Comparison of ENCODE assay signal across 8 cellular contexts in genomic region chr2:7007846-7008741, GRCh38.
DNase-seq lines count a peak whose midpoint lies in the region; ATAC-seq and TF ChIP-seq lines count a peak whose summit lies in the region.

No MANE protein-coding gene starts in this region.

- H2AFZ ChIP-seq in GM23248, result no peak overlapping the region

- no peaks in the 10 kb centered on the region for H3K27me3 ChIP-seq in GM23248 (replicated peaks; ENCODE audit: insufficient read depth)

- H3K4me3 ChIP-seq in AG10803 (ENCODE audit: low read length) (no peak overlapping the region), GM23248 (no peak overlapping the region)

- H3K9me2 ChIP-seq in GM23248 (ENCODE audit: insufficient read depth), result no peaks in the 10 kb centered on the region

- ATAC-seq in SK-N-SH treated with all-trans-retinoic acid at 6 μM for 48 hours, result peak; percentile 71

- no peak overlapping the region for H3K4me2 ChIP-seq in GM23248 (ENCODE audit: unreplicated experiment)

- no peaks in the 10 kb centered on the region for H3K79me2 ChIP-seq in GM23248 (ENCODE audit: insufficient read depth)

- H3F3A ChIP-seq in GM23248 (ENCODE audit: insufficient read depth), result peaks cover 31% of the 10 kb centered on the region

- H3K4me1 ChIP-seq in GM23248 (ENCODE audit: insufficient read depth), result peaks cover 33% of the 10 kb centered on the region

- peak; percentile 29 for TF ChIP-seq CTCF in AG10803 (conservative IDR thresholded peaks at IDR 0.05; ENCODE audit: low read length)

- H4K20me1 ChIP-seq in GM23248 (ENCODE audit: insufficient read depth), result no peaks in the 10 kb centered on the region

- peak; percentile 45 for DNase-seq in AG10803 (ENCODE audit: low read depth)
- DNase-seq in GM23248, result peak; percentile 15
- peak; percentile 75 for DNase-seq in fibroblast of peridontal ligament (ENCODE audit: extremely low read depth)
- DNase-seq in non-pigmented ciliary epithelial cell (ENCODE audit: low read depth), result peak; percentile 67
- DNase-seq in HPDE6-E6E7 (ENCODE audit: extremely low spot score), result no peak
- no peak for DNase-seq in NCI-H524 treated with DMSO at 0.1 percent for 48 hours (lab: John Stamatoyannopoulos, UW)
- no peak for DNase-seq in amniotic stem cell (lab: John Stamatoyannopoulos, UW)

- in situ Hi-C loops in GM23248 (cut with MboI), result no loop called here

- H3K27ac ChIP-seq in GM23248, result no peak overlapping the region

- no peak overlapping the region for H3K9ac ChIP-seq in GM23248

- H3K9me3 ChIP-seq in GM23248 (ENCODE audit: low read depth), result no peaks in the 10 kb centered on the region

- 88 to 92% methylated on average over 24 of the region's 24 CpGs for WGBS in GM23248 (ENCODE audit: low coverage in 1 of 2, low lambda C conversion rate in 2 of 2, missing lambda C conversion rate in 2 of 2), 2 experiments

- no peaks in the 10 kb centered on the region for H3K36me3 ChIP-seq in GM23248 (ENCODE audit: low read depth)

TF ChIP-seq in SK-N-SH treated with all-trans-retinoic acid at 6 μM for 48 hours, 23 proteins besides CTCF, POLR2A, EP300 and RAD21:
- TF ChIP-seq TOX (CRISPR knock-in tag; IDR thresholded peaks at IDR 0.05; ENCODE audit: borderline replicate concordance) (no peak; the same call in 1 of the 2 replicates), CSDC2 (CRISPR knock-in tag; IDR thresholded peaks at IDR 0.05) (peak; percentile 12; the same call in 1 of the 2 replicates), ZC3H10 (CRISPR knock-in tag; IDR thresholded peaks at IDR 0.05) (peak; percentile 61; the same call in 1 of the 2 replicates), CREB5 (CRISPR knock-in tag; IDR thresholded peaks at IDR 0.05; ENCODE audit: low read depth) (0 out of 2 replicates have a peak, but pooled peaks have one; percentile 55), GLIS3 (CRISPR knock-in tag; IDR thresholded peaks at IDR 0.05) (no peak; the same call in 1 of the 2 replicates), ISL1 (CRISPR knock-in tag; IDR thresholded peaks at IDR 0.05) (peak; percentile 77), PPARA (CRISPR knock-in tag; IDR thresholded peaks at IDR 0.05; ENCODE audit: borderline replicate concordance) (no peak; the same call in 1 of the 2 replicates), BACH2 (CRISPR knock-in tag; IDR thresholded peaks at IDR 0.05; ENCODE audit: borderline replicate concordance) (no peak), TSHZ2 (CRISPR knock-in tag; IDR thresholded peaks at IDR 0.05) (peak; percentile 93), RARB (CRISPR knock-in tag; IDR thresholded peaks at IDR 0.05) (no peak), TCF4 (CRISPR knock-in tag; IDR thresholded peaks at IDR 0.05; ENCODE audit: borderline replicate concordance) (peak; percentile 82), ZFP3 (CRISPR knock-in tag; IDR thresholded peaks at IDR 0.05) (peak; percentile 85), ZNF70 (CRISPR knock-in tag; IDR thresholded peaks at IDR 0.05) (peak; percentile 61), ARNTL (CRISPR knock-in tag; IDR thresholded peaks at IDR 0.05; ENCODE audit: borderline replicate concordance, low read depth) (peak; percentile 54; the same call in 1 of the 2 replicates), ESRRG (CRISPR knock-in tag; IDR thresholded peaks at IDR 0.05) (no peak; the same call in 1 of the 2 replicates), ZNF565 (CRISPR knock-in tag; conservative IDR thresholded peaks at IDR 0.05; ENCODE audit: low read depth) (peak; percentile 73; the same call in 1 of the 2 replicates), CSRNP3 (CRISPR knock-in tag; IDR thresholded peaks at IDR 0.05) (peak; percentile 32; the same call in 1 of the 2 replicates), POU6F1 (CRISPR knock-in tag; IDR thresholded peaks at IDR 0.05; ENCODE audit: borderline replicate concordance, low read depth) (no peak), ZFP30 (CRISPR knock-in tag; IDR thresholded peaks at IDR 0.05) (peak; percentile 5; the same call in 1 of the 2 replicates), ZNF8 (CRISPR knock-in tag; IDR thresholded peaks at IDR 0.05) (peak; percentile 52), SNAI2 (CRISPR knock-in tag; IDR thresholded peaks at IDR 0.05) (peak; percentile 68), OSR1 (CRISPR knock-in tag; IDR thresholded peaks at IDR 0.05) (no peak), PATZ1 (CRISPR knock-in tag; IDR thresholded peaks at IDR 0.05; ENCODE audit: borderline replicate concordance) (peak; percentile 64)

Comparison
In these comparisons a context has a peak if more than half of its experiments do, and no peak if none do; other contexts are left out.
1. DNase-seq: peak in AG10803 (single experiment), GM23248 (single experiment), fibroblast of peridontal ligament (single experiment) and non-pigmented ciliary epithelial cell (single experiment); none in HPDE6-E6E7 (single experiment), NCI-H524 treated with DMSO at 0.1 percent for 48 hours (single experiment) and amniotic stem cell (single experiment).